In the genomic region with DNA sequence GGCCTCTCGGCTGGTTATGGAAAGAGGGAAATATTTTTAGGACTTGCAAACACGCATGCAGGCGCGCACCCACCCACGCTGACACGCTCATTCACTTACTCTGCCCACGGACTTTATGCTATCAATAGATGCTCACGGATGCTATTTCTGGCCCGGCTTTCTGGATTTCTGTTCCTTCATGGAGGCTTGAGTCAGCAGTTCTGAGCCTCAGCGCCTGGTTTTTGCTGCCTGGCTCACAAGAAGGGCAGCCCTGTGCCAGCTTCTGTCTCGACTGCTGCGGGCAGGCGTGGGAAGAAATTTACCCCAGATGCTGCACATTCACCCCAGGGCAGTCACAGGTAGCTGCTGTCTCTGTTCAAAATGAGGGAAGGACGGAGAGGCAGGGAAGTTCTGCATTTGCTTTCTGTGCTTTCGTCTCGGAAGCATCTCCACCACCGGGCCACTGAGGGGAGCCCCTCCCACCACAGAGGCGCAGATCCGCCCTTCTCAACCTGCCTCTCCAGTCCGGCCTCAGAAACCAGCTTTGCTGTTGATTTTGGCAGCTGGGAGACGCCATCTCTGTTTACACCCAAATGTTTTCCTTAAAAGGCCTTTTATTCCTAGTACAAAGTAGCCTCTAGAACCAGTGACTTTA, we compare ENCODE assay signal across 9 cellular contexts.
DNase-seq lines count a peak whose midpoint lies in the region; TF ChIP-seq lines count a peak whose summit lies in the region.
"Had no signal": no experiment of that assay in that cellular context is flagged by ENCODE, and none has a peak within 500 bp of the region (broad histone marks: within the 10 kb centered on the region; RNA-seq: fewer than 3 reads in every experiment).

No MANE protein-coding gene starts in this region.

- in situ Hi-C loops in T47D (cut with HindIII; ENCODE audit: low pct_unique_long_range_greater_than_20kb, low sequenced_read_pairs): no loop called here

- H3K4me3 ChIP-seq in mucosa of stomach (ENCODE audit: low read length): no peak overlapping the region
- H3K4me3 ChIP-seq in uterus: peak overlapping the region; percentile 0 to 7

- CTCF ChIA-PET in MCF 10A (lab: Yijun Ruan, JAX): interaction anchor here (1.9 kb wide), 1 partner anchor 12 kb away, joined by 7 read pairs; no protein-coding TSS in a partner anchor

- peak; percentile 63 to 72 for DNase-seq in T47D (ENCODE audit: low read depth in 1 of 2, low spot score in 1 of 2)
- DNase-seq in MCF 10A (ENCODE audit: unreplicated experiment): no peak
- DNase-seq in endothelial cell (ENCODE audit: low spot score): peak; percentile 15
- DNase-seq in uterus: peak; percentile 43 to 58
- no peak for DNase-seq in DMS 273 (lab: John Stamatoyannopoulos, UW; ENCODE audit: unreplicated experiment)
- no peak for DNase-seq in T-helper 1 cell
- DNase-seq in D341Med (ENCODE audit: low spot score): no peak
- DNase-seq: CD4-positive, alpha-beta memory T cell had no signal

- H3K4me3 Mint-ChIP-seq in MCF 10A (ENCODE audit: unreplicated experiment) (no peak overlapping the region), endothelial cell (ENCODE audit: unreplicated experiment) (no peak overlapping the region)
- H3K4me3 Mint-ChIP-seq: CD4-positive, alpha-beta memory T cell had no signal

- BruUV-seq in MCF 10A (replicated peaks; lab: Mats Ljungman, UMichigan): no TSS peak

- intact Hi-C loops in MCF 10A (cut with micrococcal nuclease): no loop called here
- intact Hi-C loops in uterus (cut with DNase I; ENCODE audit: low total_unique reads): loop anchor here (5.0 kb wide), 1 partner anchor 88 kb away; no protein-coding TSS in a partner anchor

- TF ChIP-seq CTCF in MCF 10A (IDR thresholded peaks at IDR 0.05; ENCODE audit: unreplicated experiment) (no peak), endothelial cell (IDR thresholded peaks at IDR 0.05; ENCODE audit: unreplicated experiment) (no peak), uterus (IDR thresholded peaks at IDR 0.05) (peak in 1 of 4 experiments; percentile 17)

- H3K27me3 ChIP-seq in mucosa of stomach (ENCODE audit: control insufficient read depth, insufficient read depth, low read length): no peaks in the 10 kb centered on the region
- H3K27me3 ChIP-seq in uterus: no peaks in the 10 kb centered on the region

- H3K4me1 Mint-ChIP-seq in MCF 10A (ENCODE audit: insufficient read depth, unreplicated experiment) (peaks cover 22% of the 10 kb centered on the region), endothelial cell (ENCODE audit: unreplicated experiment) (peaks cover 20% of the 10 kb centered on the region)
- H3K4me1 Mint-ChIP-seq: CD4-positive, alpha-beta memory T cell had no signal

- no peaks in the 10 kb centered on the region for H3K9me3 Mint-ChIP-seq in MCF 10A (ENCODE audit: unreplicated experiment)
- H3K9me3 Mint-ChIP-seq in endothelial cell (ENCODE audit: unreplicated experiment): no peaks in the 10 kb centered on the region

- H3K27me3 Mint-ChIP-seq in MCF 10A (ENCODE audit: insufficient read depth, unreplicated experiment) (no peaks in the 10 kb centered on the region), endothelial cell (ENCODE audit: unreplicated experiment) (peaks cover 9% of the 10 kb centered on the region)

- H3K9me3 ChIP-seq in mucosa of stomach (ENCODE audit: control insufficient read depth, low read length) (no peaks in the 10 kb centered on the region), uterus (no peaks in the 10 kb centered on the region)

- peak overlapping the region; percentile 26 for H3K9ac ChIP-seq in mucosa of stomach (ENCODE audit: low read length)

- H3K4me1 ChIP-seq in mucosa of stomach (ENCODE audit: control insufficient read depth, insufficient read depth, low read length) (peaks cover 5% of the 10 kb centered on the region), uterus (peaks cover 5 to 6% of the 10 kb centered on the region in 2 donors)

- H3K36me3 Mint-ChIP-seq in MCF 10A (ENCODE audit: insufficient read depth, unreplicated experiment) (peaks cover 98% of the 10 kb centered on the region), endothelial cell (ENCODE audit: low read depth, unreplicated experiment) (peaks cover 10% of the 10 kb centered on the region)
- H3K36me3 Mint-ChIP-seq: CD4-positive, alpha-beta memory T cell had no signal

- H3K36me3 ChIP-seq in mucosa of stomach (ENCODE audit: control insufficient read depth, insufficient read depth, low read length) (no peaks in the 10 kb centered on the region), uterus (no peaks in the 10 kb centered on the region)

- POLR2A ChIA-PET in MCF 10A (lab: Yijun Ruan, JAX): interaction anchor here (0.7 kb wide), 1 partner anchor 501 kb away, joined by 3 read pairs; no protein-coding TSS in a partner anchor

- peak overlapping the region; percentile 74 to 78 for H3K27ac ChIP-seq in uterus

- no peak for TF ChIP-seq POLR2A in uterus (IDR thresholded peaks at IDR 0.05)

- H3K27ac Mint-ChIP-seq in MCF 10A (ENCODE audit: low read depth, unreplicated experiment): no peak overlapping the region
- no peak overlapping the region for H3K27ac Mint-ChIP-seq in endothelial cell (ENCODE audit: unreplicated experiment)
- H3K27ac Mint-ChIP-seq: CD4-positive, alpha-beta memory T cell had no signal

Comparison
In these comparisons a context has a peak if more than half of its experiments do, and no peak if none do; other contexts are left out.
1. DNase-seq: peak in T47D (2 of 2), endothelial cell (single experiment) and uterus (2 of 2); none in MCF 10A (single experiment), DMS 273 (single experiment), T-helper 1 cell (0 of 5) and D341Med (single experiment).